8 cellular contexts compared by ENCODE assay signal in genomic region chr3:192130534-192131132, GRCh38.
DNase-seq lines count a peak whose midpoint lies in the region; ATAC-seq, FAIRE-seq and TF ChIP-seq lines count a peak whose summit lies in the region.

No MANE protein-coding gene starts in this region.

- H3K4me3 ChIP-seq in GM23338 (no peak overlapping the region), fibroblast of the aortic adventitia (ENCODE audit: low read depth, low read length) (no peak overlapping the region), pancreas (no peak overlapping the region)

- no peaks in the 10 kb centered on the region for H3K27me3 Mint-ChIP-seq in GM23338 (ENCODE audit: insufficient read depth, low read depth, poor library complexity)

- FAIRE-seq in pancreas (lab: Jason Lieb, UNC) = no peak

- intact Hi-C loops in pancreas (cut with DNase I) = no loop called here

- peak; percentile 3 to 19 for DNase-seq in stimulated activated CD4-positive, alpha-beta T cell treated with anti-CD3 and anti-CD28 coated beads, Interleukin-4, amount 100 ng/mL, for 48 hours (ENCODE audit: low read depth in 2 of 2)
- DNase-seq in stimulated activated CD4-positive, alpha-beta T cell treated with anti-CD3 and anti-CD28 coated beads, Interleukin-2, amount 100 ng/mL, for 48 hours = no peak
- DNase-seq in GM23338 (ENCODE audit: low spot score) = peak; percentile 75
- DNase-seq in KBM-7 = peak; percentile 23
- DNase-seq in SKM-1 treated with dmso at 0.1 percent for 144 hours (lab: John Stamatoyannopoulos, UW; ENCODE audit: unreplicated experiment) = peak; percentile 32
- DNase-seq in fibroblast of the aortic adventitia (ENCODE audit: low read depth) = peak; percentile 50
- peak in 5 of 6 donors; percentile 21 to 52 (median 40) for DNase-seq in pancreas
- no peak for DNase-seq in activated gamma-delta T cell (lab: John Stamatoyannopoulos, UW)

- no peaks in the 10 kb centered on the region for H4K20me1 ChIP-seq in GM23338 (replicated peaks; ENCODE audit: insufficient read depth)

- no peak overlapping the region for H3K27ac Mint-ChIP-seq in GM23338

- WGBS in pancreas, 2 donors = 13 to 22% methylated on average over 4 of the region's 4 CpGs

- no peaks in the 10 kb centered on the region for H3K9me2 ChIP-seq in GM23338 (ENCODE audit: insufficient read depth)

- peak; percentile 90 for ATAC-seq in GM23338
- ATAC-seq in pancreas = peak in 3 of 4 donors; percentile 89 to 90 (median 90)

- H3K9me3 Mint-ChIP-seq in GM23338 = peaks cover 5% of the 10 kb centered on the region; the same call in 1 of the 3 replicates

- peak; percentile 88 to 95 for TF ChIP-seq CTCF in GM23338 (conservative IDR thresholded peaks at IDR 0.05; ENCODE audit: low read depth in 2 of 2)
- peak; percentile 71 for TF ChIP-seq CTCF in fibroblast of the aortic adventitia (IDR thresholded peaks at IDR 0.05; ENCODE audit: insufficient read depth, low read length)
- peak; percentile 46 to 71 (median 63) for TF ChIP-seq CTCF in pancreas (IDR thresholded peaks at IDR 0.05)

- peaks cover 5% of the 10 kb centered on the region; the same call in 2 of the 3 replicates for H3K4me1 Mint-ChIP-seq in GM23338

- no peak overlapping the region for H3K4me3 Mint-ChIP-seq in GM23338

- H3K27ac ChIP-seq in GM23338 (ENCODE audit: low read depth) (no peak overlapping the region), pancreas (no peak overlapping the region)

- in situ Hi-C loops in KBM-7 (cut with MboI; ENCODE audit: low pct_unique_long_range_greater_than_20kb, low sequenced_read_pairs) = no loop called here

- peaks cover 7% of the 10 kb centered on the region; the same call in 2 of the 3 replicates for H3K36me3 Mint-ChIP-seq in GM23338 (ENCODE audit: low read depth)

- H3K27me3 ChIP-seq in GM23338 (ENCODE audit: insufficient read depth) = no peaks in the 10 kb centered on the region
- peaks cover 0 to 9% (median 0%) of the 10 kb centered on the region in 4 donors for H3K27me3 ChIP-seq in pancreas

- H2AFZ ChIP-seq in GM23338 = no peak overlapping the region

- H3K4me1 ChIP-seq in GM23338 (ENCODE audit: insufficient read depth) (no peaks in the 10 kb centered on the region), pancreas (no peaks in the 10 kb centered on the region)

- H3K79me2 ChIP-seq in GM23338 (replicated peaks; ENCODE audit: insufficient read depth) = no peaks in the 10 kb centered on the region

- H3K36me3 ChIP-seq in GM23338 (ENCODE audit: insufficient read depth) = no peaks in the 10 kb centered on the region
- H3K36me3 ChIP-seq in pancreas = no peaks in the 10 kb centered on the region

- H3K4me2 ChIP-seq in GM23338 = no peak overlapping the region

- H3K9me3 ChIP-seq in pancreas = no peaks in the 10 kb centered on the region

- no peaks in the 10 kb centered on the region for H3F3A ChIP-seq in GM23338 (replicated peaks; ENCODE audit: low read depth)

TF ChIP-seq in GM23338, 12 proteins besides CTCF, POLR2A, EP300 and RAD21:
- TF ChIP-seq EZH2 (IDR thresholded peaks at IDR 0.05; ENCODE audit: low read depth, unreplicated experiment) = no peak
- no peak for TF ChIP-seq JUNB (IDR thresholded peaks at IDR 0.05; ENCODE audit: unreplicated experiment)
- TF ChIP-seq, protein P1, sequence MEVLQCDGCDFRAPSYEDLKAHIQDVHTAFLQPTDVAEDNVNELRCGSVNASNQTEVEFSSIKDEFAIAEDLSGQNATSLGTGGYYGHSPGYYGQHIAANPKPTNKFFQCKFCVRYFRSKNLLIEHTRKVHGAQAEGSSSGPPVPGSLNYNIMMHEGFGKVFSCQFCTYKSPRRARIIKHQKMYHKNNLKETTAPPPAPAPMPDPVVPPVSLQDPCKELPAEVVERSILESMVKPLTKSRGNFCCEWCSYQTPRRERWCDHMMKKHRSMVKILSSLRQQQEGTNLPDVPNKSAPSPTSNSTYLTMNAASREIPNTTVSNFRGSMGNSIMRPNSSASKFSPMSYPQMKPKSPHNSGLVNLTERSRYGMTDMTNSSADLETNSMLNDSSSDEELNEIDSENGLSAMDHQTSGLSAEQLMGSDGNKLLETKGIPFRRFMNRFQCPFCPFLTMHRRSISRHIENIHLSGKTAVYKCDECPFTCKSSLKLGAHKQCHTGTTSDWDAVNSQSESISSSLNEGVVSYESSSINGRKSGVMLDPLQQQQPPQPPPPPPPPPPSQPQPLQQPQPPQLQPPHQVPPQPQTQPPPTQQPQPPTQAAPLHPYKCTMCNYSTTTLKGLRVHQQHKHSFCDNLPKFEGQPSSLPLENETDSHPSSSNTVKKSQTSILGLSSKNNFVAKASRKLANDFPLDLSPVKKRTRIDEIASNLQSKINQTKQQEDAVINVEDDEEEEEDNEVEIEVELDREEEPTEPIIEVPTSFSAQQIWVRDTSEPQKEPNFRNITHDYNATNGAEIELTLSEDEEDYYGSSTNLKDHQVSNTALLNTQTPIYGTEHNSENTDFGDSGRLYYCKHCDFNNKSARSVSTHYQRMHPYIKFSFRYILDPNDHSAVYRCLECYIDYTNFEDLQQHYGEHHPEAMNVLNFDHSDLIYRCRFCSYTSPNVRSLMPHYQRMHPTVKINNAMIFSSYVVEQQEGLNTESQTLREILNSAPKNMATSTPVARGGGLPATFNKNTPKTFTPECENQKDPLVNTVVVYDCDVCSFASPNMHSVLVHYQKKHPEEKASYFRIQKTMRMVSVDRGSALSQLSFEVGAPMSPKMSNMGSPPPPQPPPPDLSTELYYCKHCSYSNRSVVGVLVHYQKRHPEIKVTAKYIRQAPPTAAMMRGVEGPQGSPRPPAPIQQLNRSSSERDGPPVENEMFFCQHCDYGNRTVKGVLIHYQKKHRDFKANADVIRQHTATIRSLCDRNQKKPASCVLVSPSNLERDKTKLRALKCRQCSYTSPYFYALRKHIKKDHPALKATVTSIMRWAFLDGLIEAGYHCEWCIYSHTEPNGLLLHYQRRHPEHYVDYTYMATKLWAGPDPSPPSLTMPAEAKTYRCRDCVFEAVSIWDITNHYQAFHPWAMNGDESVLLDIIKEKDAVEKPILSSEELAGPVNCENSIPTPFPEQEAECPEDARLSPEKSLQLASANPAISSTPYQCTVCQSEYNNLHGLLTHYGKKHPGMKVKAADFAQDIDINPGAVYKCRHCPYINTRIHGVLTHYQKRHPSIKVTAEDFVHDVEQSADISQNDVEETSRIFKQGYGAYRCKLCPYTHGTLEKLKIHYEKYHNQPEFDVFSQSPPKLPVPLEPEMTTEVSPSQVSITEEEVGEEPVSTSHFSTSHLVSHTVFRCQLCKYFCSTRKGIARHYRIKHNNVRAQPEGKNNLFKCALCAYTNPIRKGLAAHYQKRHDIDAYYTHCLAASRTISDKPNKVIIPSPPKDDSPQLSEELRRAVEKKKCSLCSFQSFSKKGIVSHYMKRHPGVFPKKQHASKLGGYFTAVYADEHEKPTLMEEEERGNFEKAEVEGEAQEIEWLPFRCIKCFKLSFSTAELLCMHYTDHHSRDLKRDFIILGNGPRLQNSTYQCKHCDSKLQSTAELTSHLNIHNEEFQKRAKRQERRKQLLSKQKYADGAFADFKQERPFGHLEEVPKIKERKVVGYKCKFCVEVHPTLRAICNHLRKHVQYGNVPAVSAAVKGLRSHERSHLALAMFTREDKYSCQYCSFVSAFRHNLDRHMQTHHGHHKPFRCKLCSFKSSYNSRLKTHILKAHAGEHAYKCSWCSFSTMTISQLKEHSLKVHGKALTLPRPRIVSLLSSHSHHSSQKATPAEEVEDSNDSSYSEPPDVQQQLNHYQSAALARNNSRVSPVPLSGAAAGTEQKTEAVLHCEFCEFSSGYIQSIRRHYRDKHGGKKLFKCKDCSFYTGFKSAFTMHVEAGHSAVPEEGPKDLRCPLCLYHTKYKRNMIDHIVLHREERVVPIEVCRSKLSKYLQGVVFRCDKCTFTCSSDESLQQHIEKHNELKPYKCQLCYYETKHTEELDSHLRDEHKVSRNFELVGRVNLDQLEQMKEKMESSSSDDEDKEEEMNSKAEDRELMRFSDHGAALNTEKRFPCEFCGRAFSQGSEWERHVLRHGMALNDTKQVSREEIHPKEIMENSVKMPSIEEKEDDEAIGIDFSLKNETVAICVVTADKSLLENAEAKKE (CRISPR knock-in tag; IDR thresholded peaks at IDR 0.05) = no peak
- TF ChIP-seq, protein P2, sequence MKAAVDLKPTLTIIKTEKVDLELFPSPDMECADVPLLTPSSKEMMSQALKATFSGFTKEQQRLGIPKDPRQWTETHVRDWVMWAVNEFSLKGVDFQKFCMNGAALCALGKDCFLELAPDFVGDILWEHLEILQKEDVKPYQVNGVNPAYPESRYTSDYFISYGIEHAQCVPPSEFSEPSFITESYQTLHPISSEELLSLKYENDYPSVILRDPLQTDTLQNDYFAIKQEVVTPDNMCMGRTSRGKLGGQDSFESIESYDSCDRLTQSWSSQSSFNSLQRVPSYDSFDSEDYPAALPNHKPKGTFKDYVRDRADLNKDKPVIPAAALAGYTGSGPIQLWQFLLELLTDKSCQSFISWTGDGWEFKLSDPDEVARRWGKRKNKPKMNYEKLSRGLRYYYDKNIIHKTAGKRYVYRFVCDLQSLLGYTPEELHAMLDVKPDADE (IDR thresholded peaks at IDR 0.05) = no peak
- no peak for TF ChIP-seq POLR2AphosphoS5 (IDR thresholded peaks at IDR 0.05; ENCODE audit: low read depth)
- TF ChIP-seq ZNF114 (CRISPR knock-in tag; IDR thresholded peaks at IDR 0.05) = no peak
- no peak for TF ChIP-seq ZNF331 (CRISPR knock-in tag; IDR thresholded peaks at IDR 0.05; ENCODE audit: low read depth)

Comparison
In these comparisons a context has a peak if more than half of its experiments do, and no peak if none do; other contexts are left out.
1. DNase-seq: peak in stimulated activated CD4-positive, alpha-beta T cell treated with anti-CD3 and anti-CD28 coated beads, Interleukin-4, amount 100 ng/mL, for 48 hours (2 of 2), GM23338 (single experiment), KBM-7 (single experiment), SKM-1 treated with dmso at 0.1 percent for 144 hours (single experiment), fibroblast of the aortic adventitia (single experiment) and pancreas (5 of 6); none in stimulated activated CD4-positive, alpha-beta T cell treated with anti-CD3 and anti-CD28 coated beads, Interleukin-2, amount 100 ng/mL, for 48 hours (0 of 2) and activated gamma-delta T cell (single experiment).
2. Peak in every context shown above with its lines, with median percentiles within 50 percentile points of each other: CTCF ChIP-seq.